Comparison of ENCODE assay signal across 10 cellular contexts in genomic region chr12:53096761-53097160, GRCh38. TPM values are rescaled to one million over a fixed set of nuclear protein-coding genes. Genes with fewer than 3 reads are reported as not detected.
DNase-seq lines count a peak whose midpoint lies in the region; ATAC-seq and TF ChIP-seq lines count a peak whose summit lies in the region.
"Had no signal": no experiment of that assay in that cellular context is flagged by ENCODE, and none has a peak within 500 bp of the region (broad histone marks: within the 10 kb centered on the region; RNA-seq: fewer than 3 reads in every experiment).

No MANE protein-coding gene starts in this region.

- no peaks in the 10 kb centered on the region for H3K9me2 ChIP-seq in OCI-LY7 (ENCODE audit: insufficient read depth, low read length)

- H3K9me3 ChIP-seq in HUES48 (ENCODE audit: control insufficient read depth, insufficient read depth, low read length) (no peaks in the 10 kb centered on the region), OCI-LY7 (ENCODE audit: low read length) (no peaks in the 10 kb centered on the region)

- peaks cover 31% of the 10 kb centered on the region for H3K4me1 Mint-ChIP-seq in activated naive CD8-positive, alpha-beta T cell treated with anti-CD3 and anti-CD28 coated beads for 36 hours
- peaks cover 19 to 25% of the 10 kb centered on the region in 2 donors for H3K4me1 Mint-ChIP-seq in immature natural killer cell
- peaks cover 27% of the 10 kb centered on the region for H3K4me1 Mint-ChIP-seq in stimulated activated memory B cell treated with anti-CD40 and anti-IgM and Interleukin-4, amounts not matched to agents 10 μg/mL and 1 μg/mL and 100 μg/mL, for 72 hours

- BruUV-seq in OCI-LY7 (replicated peaks; lab: Mats Ljungman, UMichigan), result no TSS peak

- H3K27me3 Mint-ChIP-seq in activated naive CD8-positive, alpha-beta T cell treated with anti-CD3 and anti-CD28 coated beads for 36 hours, result peaks cover 5% of the 10 kb centered on the region
- peaks cover 6 to 7% (median 7%) of the 10 kb centered on the region in 3 donors for H3K27me3 Mint-ChIP-seq in immature natural killer cell (ENCODE audit: low read depth in 3 of 3)
- peaks cover 18% of the 10 kb centered on the region for H3K27me3 Mint-ChIP-seq in stimulated activated memory B cell treated with anti-CD40 and anti-IgM and Interleukin-4, amounts not matched to agents 10 μg/mL and 1 μg/mL and 100 μg/mL, for 72 hours

- no peaks in the 10 kb centered on the region for H4K20me1 ChIP-seq in OCI-LY7 (ENCODE audit: insufficient read depth, low read length)

- intact Hi-C loops in OCI-LY7 (cut with micrococcal nuclease; ENCODE audit: unreplicated experiment), result no loop called here

- no peak overlapping the region for H3K9ac ChIP-seq in HUES48 (ENCODE audit: low read depth, low read length)

- peak overlapping the region; percentile 83 for H3K4me3 ChIP-seq in HUES48 (ENCODE audit: low read depth, low read length)
- no peak overlapping the region for H3K4me3 ChIP-seq in OCI-LY7 (ENCODE audit: low read depth, low read length, poor library complexity, severe bottlenecking)

- no peaks in the 10 kb centered on the region for H3K9me3 Mint-ChIP-seq in activated naive CD8-positive, alpha-beta T cell treated with anti-CD3 and anti-CD28 coated beads for 36 hours
- no peaks in the 10 kb centered on the region for H3K9me3 Mint-ChIP-seq in immature natural killer cell
- H3K9me3 Mint-ChIP-seq in stimulated activated memory B cell treated with anti-CD40 and anti-IgM and Interleukin-4, amounts not matched to agents 10 μg/mL and 1 μg/mL and 100 μg/mL, for 72 hours, result no peaks in the 10 kb centered on the region

- peak overlapping the region; percentile 75 for H3K4me3 Mint-ChIP-seq in activated naive CD8-positive, alpha-beta T cell treated with anti-CD3 and anti-CD28 coated beads for 36 hours
- H3K4me3 Mint-ChIP-seq in immature natural killer cell, result peak overlapping the region; percentile 70 to 82 (median 76)
- H3K4me3 Mint-ChIP-seq in stimulated activated memory B cell treated with anti-CD40 and anti-IgM and Interleukin-4, amounts not matched to agents 10 μg/mL and 1 μg/mL and 100 μg/mL, for 72 hours, result peak overlapping the region; percentile 69

- no peak for DNase-seq in activated naive CD8-positive, alpha-beta T cell treated with anti-CD3 and anti-CD28 coated beads for 36 hours
- DNase-seq in immature natural killer cell (no peak), epidermal melanocyte (ENCODE audit: insufficient read length, low spot score) (no peak), OCI-LY7 (ENCODE audit: low spot score) (no peak), SIG-M5 (lab: John Stamatoyannopoulos, UW) (no peak)
- DNase-seq: midbrain had no signal

- H3K4me1 ChIP-seq in HUES48 (ENCODE audit: control insufficient read depth, insufficient read depth, low read length), result peaks cover 20% of the 10 kb centered on the region
- peaks cover 16% of the 10 kb centered on the region for H3K4me1 ChIP-seq in OCI-LY7 (ENCODE audit: insufficient read depth, low read length, poor library complexity, severe bottlenecking)

- no peak overlapping the region for H2AFZ ChIP-seq in OCI-LY7 (ENCODE audit: low read length)

- H3K4me2 ChIP-seq in OCI-LY7 (ENCODE audit: low read length), result no peak overlapping the region

- POLR2A ChIA-PET in OCI-LY7 (lab: Charles Lee), result no interaction called here

- no peak for ATAC-seq in stimulated activated memory B cell treated with anti-CD40 and anti-IgM and Interleukin-4, amounts not matched to agents 10 μg/mL and 1 μg/mL and 100 μg/mL, for 72 hours
- ATAC-seq in GM21360 (IDR thresholded peaks at IDR 0.05; ENCODE audit: unreplicated experiment), result no peak

- CTCF ChIA-PET in OCI-LY7 (lab: Charles Lee; ENCODE audit: unreplicated experiment), result no interaction called here

- H3K27ac Mint-ChIP-seq in activated naive CD8-positive, alpha-beta T cell treated with anti-CD3 and anti-CD28 coated beads for 36 hours, result peak overlapping the region; percentile 67
- peak overlapping the region in 1 of 6 donors; percentile 62 for H3K27ac Mint-ChIP-seq in immature natural killer cell
- H3K27ac Mint-ChIP-seq in stimulated activated memory B cell treated with anti-CD40 and anti-IgM and Interleukin-4, amounts not matched to agents 10 μg/mL and 1 μg/mL and 100 μg/mL, for 72 hours, result peak overlapping the region; percentile 44

- H3K27ac ChIP-seq in HUES48 (ENCODE audit: low read depth, low read length) (no peak overlapping the region), OCI-LY7 (ENCODE audit: low read depth, low read length, poor library complexity, severe bottlenecking) (no peak overlapping the region)
- H3K27ac ChIP-seq: KMS-11 had no signal

- H3K36me3 Mint-ChIP-seq in activated naive CD8-positive, alpha-beta T cell treated with anti-CD3 and anti-CD28 coated beads for 36 hours, result no peaks in the 10 kb centered on the region
- no peaks in the 10 kb centered on the region for H3K36me3 Mint-ChIP-seq in immature natural killer cell
- no peaks in the 10 kb centered on the region for H3K36me3 Mint-ChIP-seq in stimulated activated memory B cell treated with anti-CD40 and anti-IgM and Interleukin-4, amounts not matched to agents 10 μg/mL and 1 μg/mL and 100 μg/mL, for 72 hours

- H3K27me3 ChIP-seq in HUES48 (ENCODE audit: control insufficient read depth, insufficient read depth, low read length), result peaks cover 37% of the 10 kb centered on the region

- no peaks in the 10 kb centered on the region for H3K36me3 ChIP-seq in HUES48 (ENCODE audit: control insufficient read depth, insufficient read depth, low read length)
- no peaks in the 10 kb centered on the region for H3K36me3 ChIP-seq in OCI-LY7 (ENCODE audit: insufficient read depth, low read length)

- no peaks in the 10 kb centered on the region for H3K79me2 ChIP-seq in OCI-LY7 (ENCODE audit: insufficient read depth, low read depth, low read length)

- no peak for TF ChIP-seq CTCF in OCI-LY7 (conservative IDR thresholded peaks at IDR 0.05; ENCODE audit: low read length)

RNA-seq across cellular contexts. Expression of gene IGFBP6, which starts 0.7 kb away (rescaled TPM):
- total RNA-seq in activated naive CD8-positive, alpha-beta T cell treated with anti-CD3 and anti-CD28 coated beads for 36 hours, result 1 to 10 TPM; 1.9 to 2.2 TPM
- 1 to 10 TPM in 1 of 3 donors, under 1 TPM in 1, not detected in 1; 0.69 to 2.1 TPM for polyA plus RNA-seq in immature natural killer cell
- not detected in 2 replicates for total RNA-seq in OCI-LY7 (2014; rRNA removed; shearing (Covaris generic))
- total RNA-seq in OCI-LY7 (2022), result 1.2 and 2.9 TPM in 2 replicates

RNA-seq across cellular contexts. Expression of gene SOAT2, which starts 6.5 kb away (rescaled TPM):
- 1 to 10 TPM; 3.1 to 3.8 TPM for total RNA-seq in activated naive CD8-positive, alpha-beta T cell treated with anti-CD3 and anti-CD28 coated beads for 36 hours
- polyA plus RNA-seq in immature natural killer cell, result not detected
- 0.06 and 0.08 TPM in 2 replicates for total RNA-seq in OCI-LY7 (2014; rRNA removed; shearing (Covaris generic))
- total RNA-seq in OCI-LY7 (2022), result 1.2 and 1.8 TPM in 2 replicates

RNA-seq across cellular contexts. Expression of gene SPRYD3, which starts 17.6 kb away (rescaled TPM):
- total RNA-seq in activated naive CD8-positive, alpha-beta T cell treated with anti-CD3 and anti-CD28 coated beads for 36 hours, result 10 to 100 TPM; 23.5 to 25.7 TPM
- 10 to 100 TPM; 35.6 to 70.4 (median 59.6) TPM for polyA plus RNA-seq in immature natural killer cell
- total RNA-seq in OCI-LY7 (2014; rRNA removed; shearing (Covaris generic)), result 7.3 and 10.9 TPM in 2 replicates
- 17.2 and 20.5 TPM in 2 replicates for total RNA-seq in OCI-LY7 (2022)

RNA-seq across cellular contexts. Expression of gene TNS2, which starts 46.9 kb away (rescaled TPM):
- 1 to 10 TPM; 1.5 to 2.6 TPM for total RNA-seq in activated naive CD8-positive, alpha-beta T cell treated with anti-CD3 and anti-CD28 coated beads for 36 hours
- not detected for polyA plus RNA-seq in immature natural killer cell
- total RNA-seq in OCI-LY7 (2014; rRNA removed; shearing (Covaris generic)), result 0.25 TPM in 1 of 2 replicates, not detected in the other
- total RNA-seq in OCI-LY7 (2022), result 1.3 and 1.6 TPM in 2 replicates
